In the genomic region with DNA sequence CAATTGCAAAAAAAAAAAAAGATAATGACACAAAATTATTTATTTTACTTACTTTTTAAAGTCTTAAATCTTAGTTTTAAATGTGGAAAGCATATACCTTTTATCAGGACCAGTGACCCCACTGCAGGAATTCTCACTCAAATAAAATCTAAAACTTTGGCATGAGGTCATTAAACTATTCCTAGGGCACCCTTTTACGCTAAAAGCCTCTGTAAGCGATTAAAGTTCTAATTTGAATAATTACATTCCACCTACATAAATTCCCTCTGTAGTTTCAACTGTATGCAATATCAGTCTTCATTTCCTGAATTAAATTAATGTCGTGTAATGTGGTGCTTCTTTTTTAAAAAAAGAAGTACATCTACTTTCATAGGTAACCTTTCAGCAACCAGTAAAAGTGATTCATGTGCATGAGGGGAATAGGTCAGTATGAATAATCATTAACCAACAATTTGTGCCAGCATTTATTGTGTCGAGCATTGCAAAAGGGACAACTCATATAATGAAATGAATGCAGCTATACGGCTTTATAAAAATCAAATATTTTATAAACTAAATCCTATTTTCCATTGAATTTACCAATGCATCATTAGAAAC, we compare ENCODE assay signal across 28 cellular contexts. TPM values are rescaled to one million over a fixed set of nuclear protein-coding genes. Genes with fewer than 3 reads are reported as not detected.
DNase-seq lines count a peak whose midpoint lies in the region; ATAC-seq and TF ChIP-seq lines count a peak whose summit lies in the region.
"Had no signal": no experiment of that assay in that cellular context is flagged by ENCODE, and none has a peak within 500 bp of the region (broad histone marks: within the 10 kb centered on the region; RNA-seq: fewer than 3 reads in every experiment).

No MANE protein-coding gene starts in this region.

- H3K27me3 ChIP-seq in A673 (replicated peaks; ENCODE audit: insufficient read depth, low read depth, low read length, poor library complexity) (no peaks in the 10 kb centered on the region), PC-3 (ENCODE audit: low read length) (no peaks in the 10 kb centered on the region), upper lobe of right lung (no peaks in the 10 kb centered on the region)
- H3K27me3 ChIP-seq: SJCRH30, upper lobe of left lung had no signal

- no peaks in the 10 kb centered on the region for H4K20me1 ChIP-seq in PC-3 (ENCODE audit: low read length)

- H3K4me2 ChIP-seq in PC-3 (ENCODE audit: low read length), result peak overlapping the region; percentile 73

- H3K27ac ChIP-seq in A673 (ENCODE audit: low read depth, low read length, poor library complexity, severe bottlenecking), result no peak overlapping the region
- H3K27ac ChIP-seq in PC-3 (ENCODE audit: low read length), result peak overlapping the region; percentile 100
- H3K27ac ChIP-seq in upper lobe of right lung, result no peak overlapping the region
- H3K27ac ChIP-seq: lower lobe of right lung, prostate gland, SJCRH30, upper lobe of left lung had no signal

- H3K4me3 ChIP-seq in A673 (ENCODE audit: low read depth, low read length, poor library complexity, severe bottlenecking) (no peak overlapping the region), PC-3 (ENCODE audit: low read length) (peak overlapping the region; percentile 24; the same call in 1 of the 2 replicates), epithelial cell of proximal tubule (ENCODE audit: low read depth, low read length) (peak overlapping the region; percentile 21), upper lobe of right lung (no peak overlapping the region)
- H3K4me3 ChIP-seq: lower lobe of right lung, prostate gland, SJCRH30, upper lobe of left lung had no signal

- DNase-seq in A673 (ENCODE audit: low spot score) (peak; percentile 39), PC-3 (peak; percentile 88), epithelial cell of proximal tubule (ENCODE audit: low read depth) (peak; percentile 72), left lobe of liver (ENCODE audit: low spot score) (no peak), 8988T (no peak), upper lobe of right lung (no peak), NCI-H2171 treated with DMSO at 0.1 percent for 48 hours (lab: John Stamatoyannopoulos, UW) (no peak), NCI-H345 (lab: John Stamatoyannopoulos, UW) (no peak)
- DNase-seq: activated CD4-positive, alpha-beta T cell treated with anti-CD3 and anti-CD28 coated beads, Interleukin-2, amount 10 ng/mL, durations not matched to agents 24 days and 14 days; activated effector memory CD4-positive, alpha-beta T cell treated with Interleukin-2 at 50 U/mL for 16 hours; activated T-cell treated with anti-CD3 and anti-CD28 coated beads, Interleukin-2, amount 50 U/mL, for 1 hour; amygdala; CD4-positive, alpha-beta memory T cell; DMS153; H7; Karpas-422; lower lobe of right lung; naive thymus-derived CD4-positive, alpha-beta T cell; NCI-H146; NCI-H2107; NCI-H446; NCI-H748 treated with DMSO at 0.1 percent for 48 hours; SJCRH30; stimulated activated CD4-positive, alpha-beta T cell treated with anti-CD3 and anti-CD28 coated beads, Interleukin-4, amount 100 ng/mL, for 4 hours; upper lobe of left lung had no signal

- BruUV-seq in A673 (replicated peaks; lab: Mats Ljungman, UMichigan), result no TSS peak
- BruUV-seq in PC-3 (replicated peaks; lab: Mats Ljungman, UMichigan), result no TSS peak

- H3K9me3 ChIP-seq in A673 (ENCODE audit: low read depth, low read length, poor library complexity, severe bottlenecking) (no peaks in the 10 kb centered on the region), PC-3 (ENCODE audit: low read length) (no peaks in the 10 kb centered on the region), upper lobe of right lung (no peaks in the 10 kb centered on the region)
- H3K9me3 ChIP-seq: prostate gland, SJCRH30 had no signal

- H2AFZ ChIP-seq in PC-3 (ENCODE audit: low read length), result no peak overlapping the region

- POLR2A ChIA-PET in A673 (lab: Charles Lee; ENCODE audit: low non-redundant PET) (no interaction called here), PC-3 (lab: Charles Lee; ENCODE audit: unreplicated experiment) (interaction anchor here (0.7 kb wide), 1 partner anchor 311 kb away, joined by 3 read pairs; no protein-coding TSS in a partner anchor)

- no peaks in the 10 kb centered on the region for H3K36me3 ChIP-seq in A673 (ENCODE audit: insufficient read depth, low read length, poor library complexity, severe bottlenecking)
- peaks cover 12% of the 10 kb centered on the region; the same call in 1 of the 2 replicates for H3K36me3 ChIP-seq in PC-3 (ENCODE audit: low read depth, low read length)
- H3K36me3 ChIP-seq in upper lobe of right lung, result peaks cover 5% of the 10 kb centered on the region
- H3K36me3 ChIP-seq: lower lobe of right lung, prostate gland, SJCRH30 had no signal

- ATAC-seq in PC-3, result peak; percentile 64
- ATAC-seq in left lobe of liver, result peak; percentile 96
- no peak for ATAC-seq in upper lobe of right lung
- ATAC-seq: activated naive CD4-positive, alpha-beta T cell treated with anti-CD3 and anti-CD28 coated beads, Interleukin-2, amount 50 U/mL, for 72 hours; lower lobe of right lung; naive thymus-derived CD4-positive, alpha-beta T cell; WTC11 had no signal

- H3K9me2 ChIP-seq in PC-3 (replicated peaks; ENCODE audit: low read length), result no peaks in the 10 kb centered on the region

- CTCF ChIA-PET in A673 (lab: Charles Lee) (no interaction called here), PC-3 (lab: Charles Lee) (interaction anchor here (1.5 kb wide), 1 partner anchor 19 kb away, joined by 3 read pairs; no protein-coding TSS in a partner anchor)

- TF ChIP-seq CTCF in A673 (conservative IDR thresholded peaks at IDR 0.05; ENCODE audit: low read depth, low read length) (no peak), PC-3 (conservative IDR thresholded peaks at IDR 0.05; ENCODE audit: low read depth, low read length) (no peak), epithelial cell of proximal tubule (conservative IDR thresholded peaks at IDR 0.05; ENCODE audit: low read depth, low read length) (no peak), upper lobe of right lung (IDR thresholded peaks at IDR 0.05) (no peak)

- intact Hi-C loops in A673 (cut with micrococcal nuclease; ENCODE audit: unreplicated experiment), result no loop called here
- intact Hi-C loops in PC-3 (cut with micrococcal nuclease), result loop anchor here (2.0 to 5.0 kb wide), 2 partner anchors 19 to 45 kb away; a partner anchor contains a TSS
- intact Hi-C loops in upper lobe of right lung (cut with DNase I), result no loop called here

- H3K9ac ChIP-seq in PC-3 (ENCODE audit: low read length), result peak overlapping the region; percentile 100

- H3K4me1 ChIP-seq in A673 (ENCODE audit: insufficient read depth, low read length, poor library complexity, severe bottlenecking), result peaks cover 14% of the 10 kb centered on the region
- peaks cover 28% of the 10 kb centered on the region for H3K4me1 ChIP-seq in PC-3 (ENCODE audit: insufficient read depth, low read length)
- H3K4me1 ChIP-seq in upper lobe of right lung, result no peaks in the 10 kb centered on the region
- H3K4me1 ChIP-seq: lower lobe of right lung, prostate gland, SJCRH30, upper lobe of left lung had no signal

- peaks cover 11% of the 10 kb centered on the region for H3F3A ChIP-seq in PC-3 (ENCODE audit: low read length, unreplicated experiment)

- no peaks in the 10 kb centered on the region for H3K79me2 ChIP-seq in PC-3 (ENCODE audit: low read length)

RNA-seq across cellular contexts. Expression of a gene that starts 44.8 kb away (rescaled TPM):
- 10.0 and 16.3 TPM in 2 replicates for total RNA-seq in A673 (2021)
- 8.6 and 15.4 TPM in 2 replicates for total RNA-seq in PC-3 (2014; rRNA removed)
- 8.4 and 11.1 TPM in 2 replicates for total RNA-seq in epithelial cell of proximal tubule
- 13.8 TPM for total RNA-seq in left lobe of liver
- total RNA-seq in upper lobe of right lung, result 22.0 TPM

Comparison
In these comparisons a context has a peak if more than half of its experiments do, and no peak if none do; other contexts are left out.
1. DNase-seq: peak in A673 (single experiment), PC-3 (single experiment) and epithelial cell of proximal tubule (single experiment); none in left lobe of liver (single experiment), 8988T (single experiment), upper lobe of right lung (single experiment), NCI-H2171 treated with DMSO at 0.1 percent for 48 hours (single experiment) and NCI-H345 (single experiment).
2. H3K4me3 ChIP-seq: peak in PC-3 (single experiment) and epithelial cell of proximal tubule (single experiment); none in A673 (single experiment) and upper lobe of right lung (single experiment).